Comparison of ENCODE assay signal across 19 cellular contexts in genomic region chr6:53790886-53791285, GRCh38. TPM values are rescaled to one million over a fixed set of nuclear protein-coding genes. Genes with fewer than 3 reads are reported as not detected.
DNase-seq lines count a peak whose midpoint lies in the region; FAIRE-seq and TF ChIP-seq lines count a peak whose summit lies in the region.
"Had no signal": no experiment of that assay in that cellular context is flagged by ENCODE, and none has a peak within 500 bp of the region (broad histone marks: within the 10 kb centered on the region; RNA-seq: fewer than 3 reads in every experiment).

No MANE protein-coding gene starts in this region.

- POLR2A ChIA-PET in AG04450 (lab: Yijun Ruan, JAX): no interaction called here

- H3K9ac ChIP-seq in keratinocyte (ENCODE audit: control insufficient read depth, extremely low read depth, insufficient read depth, low read length): no peak overlapping the region
- H3K9ac ChIP-seq: BLaER1 treated with 17β-estradiol and CSF1 and Interleukin-3, amounts not matched to agents 10 nM and 100 nM had no signal

- H3K4me3 ChIP-seq in AG04450 (ENCODE audit: low read depth, low read length) (no peak overlapping the region), keratinocyte (ENCODE audit: control insufficient read depth in 2 of 3, extremely low read depth in 1 of 3, insufficient read depth in 2 of 3, low read depth in 1 of 3, low read length in 3 of 3) (no peak overlapping the region), breast epithelium (no peak overlapping the region), lower leg skin (ENCODE audit: low read depth, poor library complexity, severe bottlenecking) (no peak overlapping the region)
- H3K4me3 ChIP-seq: BLaER1 treated with 17β-estradiol and CSF1 and Interleukin-3, amounts not matched to agents 10 nM and 100 nM had no signal

- H4K20me1 ChIP-seq in keratinocyte (ENCODE audit: control insufficient read depth, extremely low read depth, insufficient read depth, low read length): no peaks in the 10 kb centered on the region

- H3K4me1 ChIP-seq in keratinocyte (ENCODE audit: control insufficient read depth, extremely low read depth, insufficient read depth, low read length) (peaks cover 12% of the 10 kb centered on the region), breast epithelium (peaks cover 0 to 3% of the 10 kb centered on the region in 2 donors)

- peaks cover 14% of the 10 kb centered on the region for H3K79me2 ChIP-seq in keratinocyte (ENCODE audit: control insufficient read depth, insufficient read depth, low read length)

- TF ChIP-seq POLR2A in H54 (IDR thresholded peaks at IDR 0.05; ENCODE audit: low read depth, low read length) (no peak), breast epithelium (IDR thresholded peaks at IDR 0.05) (no peak), lower leg skin (IDR thresholded peaks at IDR 0.05) (no peak)

- dilution Hi-C loops in keratinocyte (cut with MboI; ENCODE audit: extremely low pct_ligation_motif_present, low sequenced_read_pairs): no loop called here

- H3K27ac ChIP-seq in AG04450 (ENCODE audit: low read depth, low read length) (no peak overlapping the region), keratinocyte (ENCODE audit: control insufficient read depth, insufficient read depth, low read length) (no peak overlapping the region), breast epithelium (no peak overlapping the region)
- H3K27ac ChIP-seq: 22Rv1; BLaER1 treated with 17β-estradiol and CSF1 and Interleukin-3, amounts not matched to agents 10 nM and 100 nM had no signal

- TF ChIP-seq CTCF in AG04450 (IDR thresholded peaks at IDR 0.05; ENCODE audit: low read depth, low read length): no peak
- no peak for TF ChIP-seq CTCF in keratinocyte (optimal IDR thresholded peaks at IDR 0.05 in 1 of 3, IDR thresholded peaks at IDR 0.05 in 1 of 3, conservative IDR thresholded peaks at IDR 0.05 in 1 of 3; ENCODE audit: extremely low read depth in 1 of 3, insufficient read depth in 2 of 3, low read length in 3 of 3)
- TF ChIP-seq CTCF in breast epithelium (IDR thresholded peaks at IDR 0.05): no peak
- TF ChIP-seq CTCF in lower leg skin (IDR thresholded peaks at IDR 0.05): no peak

- intact Hi-C loops in breast epithelium (cut with DNase I; ENCODE audit: low total_unique reads) (loop anchor here (10.0 kb wide), 1 partner anchor 164 kb away; no protein-coding TSS in a partner anchor), lower leg skin (cut with DNase I; ENCODE audit: low total_unique reads) (no loop called here)

- FAIRE-seq in H54 (lab: Jason Lieb, UNC) (peak; percentile 68), keratinocyte (lab: Jason Lieb, UNC) (peak; percentile 36)
- FAIRE-seq: GM12892, GM19239, H1, HepG2 had no signal

- DNase-seq in AG04450 (ENCODE audit: low read depth, low spot score): peak; percentile 24
- no peak for DNase-seq in H54 (ENCODE audit: insufficient read length, low spot score)
- peak; percentile 71 for DNase-seq in dermis blood vessel endothelial cell
- DNase-seq in keratinocyte (ENCODE audit: low read depth, low spot score): no peak
- no peak for DNase-seq in activated CD4-positive, alpha-beta T cell treated with anti-CD3 and anti-CD28 coated beads, Interleukin-2, amount 50 U/mL, for 1 hour
- no peak for DNase-seq in retina
- DNase-seq in breast epithelium (ENCODE audit: low spot score in 2 of 2): no peak
- DNase-seq in lower leg skin (ENCODE audit: low spot score in 2 of 2): no peak
- DNase-seq: CD4-positive, alpha-beta T cell; DMS153; DMS79 treated with DMSO at 0.1 percent for 48 hours; EL; GDM1 had no signal

- H3K27me3 ChIP-seq in AG04450 (ENCODE audit: control insufficient read depth, insufficient read depth, low read length) (no peaks in the 10 kb centered on the region), keratinocyte (ENCODE audit: control insufficient read depth, extremely low read depth, insufficient read depth, low read length) (no peaks in the 10 kb centered on the region), breast epithelium (no peaks in the 10 kb centered on the region)

- WGBS in lower leg skin, 2 donors: 72 to 79% methylated on average over 2 of the region's 2 CpGs

- CTCF ChIA-PET in AG04450 (lab: Charles Lee): interaction anchor here (4.7 kb wide), 1 partner anchor 62 kb away, joined by 34 read pairs; no protein-coding TSS in a partner anchor

- H3K36me3 ChIP-seq in keratinocyte (ENCODE audit: control insufficient read depth in 2 of 2, extremely low read depth in 1 of 2, insufficient read depth in 2 of 2, low read length in 2 of 2): no peaks in the 10 kb centered on the region
- H3K36me3 ChIP-seq in breast epithelium: no peaks in the 10 kb centered on the region
- H3K36me3 ChIP-seq: BLaER1 treated with 17β-estradiol and CSF1 and Interleukin-3, amounts not matched to agents 10 nM and 100 nM had no signal

- H3K9me3 ChIP-seq in AG04450 (ENCODE audit: control insufficient read depth, insufficient read depth, low read length) (no peaks in the 10 kb centered on the region; the same call in 1 of the 2 replicates), keratinocyte (ENCODE audit: control insufficient read depth, low read depth, low read length) (no peaks in the 10 kb centered on the region), breast epithelium (peaks cover 0 to 11% of the 10 kb centered on the region in 2 donors)

- H3K9me1 ChIP-seq in keratinocyte (ENCODE audit: control insufficient read depth, extremely low read depth, insufficient read depth, low read length): no peaks in the 10 kb centered on the region

- H3K4me2 ChIP-seq in keratinocyte (ENCODE audit: control insufficient read depth, extremely low read depth, insufficient read depth, low read depth, low read length): no peak overlapping the region
- H3K4me2 ChIP-seq: BLaER1 treated with 17β-estradiol and CSF1 and Interleukin-3, amounts not matched to agents 10 nM and 100 nM had no signal

- no peak overlapping the region for H2AFZ ChIP-seq in keratinocyte (ENCODE audit: control insufficient read depth, low read length)

RNA-seq across cellular contexts. Expression of gene LRRC1, which starts 3.9 kb away (rescaled TPM):
- 11.5 and 13.9 TPM in 2 replicates for polyA plus RNA-seq in AG04450 (2011; rRNA removed)
- 12.2 and 14.0 TPM in 2 replicates for polyA minus RNA-seq in AG04450 (2011; rRNA and poly(A)+ RNA removed)
- total RNA-seq in dermis blood vessel endothelial cell: 60.1 and 68.8 TPM in 2 replicates
- 16.2 to 19.7 TPM (median 18.5 TPM) in 3 replicates for polyA plus RNA-seq in keratinocyte
- 16.6 TPM for polyA plus RNA-seq in keratinocyte (2011; ENCODE audit: low read depth)
- polyA plus RNA-seq in keratinocyte (2011; cell fraction: cytosol; rRNA removed): 15.8 and 20.8 TPM in 2 replicates
- polyA plus RNA-seq in keratinocyte (2011; cell fraction: nucleus; rRNA removed): 23.5 and 26.7 TPM in 2 replicates
- 15.0 and 22.8 TPM in 2 replicates for polyA plus RNA-seq in keratinocyte (2012; ENCODE audit: low replicate concordance)
- polyA minus RNA-seq in keratinocyte: 16.9 to 18.9 TPM (median 17.7 TPM) in 3 replicates
- polyA minus RNA-seq in keratinocyte (2011; cell fraction: cytosol; rRNA and poly(A)+ RNA removed): 13.6 TPM
- polyA minus RNA-seq in keratinocyte (2011; cell fraction: nucleus; rRNA and poly(A)+ RNA removed): 15.6 and 22.0 TPM in 2 replicates
- total RNA-seq in breast epithelium: 10 to 100 TPM; 10.1 to 37.9 (median 37.4) TPM
- total RNA-seq in lower leg skin: 10 to 100 TPM; 39.0 to 62.5 (median 52.2) TPM

Comparison
In these comparisons a context has a peak if more than half of its experiments do, and no peak if none do; other contexts are left out.
1. DNase-seq: peak in AG04450 (single experiment) and dermis blood vessel endothelial cell (single experiment); none in H54 (single experiment), keratinocyte (single experiment), activated CD4-positive, alpha-beta T cell treated with anti-CD3 and anti-CD28 coated beads, Interleukin-2, amount 50 U/mL, for 1 hour (single experiment), retina (single experiment), breast epithelium (0 of 2) and lower leg skin (0 of 2).